Comparison of ENCODE assay signal across 8 cellular contexts in genomic region chr7:130913721-130914588, GRCh38.
DNase-seq lines count a peak whose midpoint lies in the region; ATAC-seq, FAIRE-seq and TF ChIP-seq lines count a peak whose summit lies in the region.

No MANE protein-coding gene starts in this region.

- H3K9me3 ChIP-seq in heart left ventricle, result no peaks in the 10 kb centered on the region
- H3K9me3 ChIP-seq in liver (ENCODE audit: control insufficient read depth in 4 of 4, low read length in 3 of 4), result no peaks in the 10 kb centered on the region
- no peaks in the 10 kb centered on the region for H3K9me3 ChIP-seq in upper lobe of left lung

- peaks cover 49 to 65% of the 10 kb centered on the region in 2 donors for H3K36me3 Mint-ChIP-seq in activated naive CD4-positive, alpha-beta T cell treated with anti-CD3 and anti-CD28 coated beads, Interleukin-2, amount 50 U/mL, for 72 hours

- no peak for FAIRE-seq in HTR-8/SVneo (lab: Jason Lieb, UNC)

- no peak for TF ChIP-seq RAD21 in liver (IDR thresholded peaks at IDR 0.05)

- TF ChIP-seq EP300 in upper lobe of left lung (IDR thresholded peaks at IDR 0.05), result peak in 1 of 4 donors; percentile 60

- peak overlapping the region; percentile 80 to 92 for H3K9ac ChIP-seq in liver (ENCODE audit: low read depth in 1 of 2, low read length in 2 of 2)

- no peak for DNase-seq in heart left ventricle
- no peak for DNase-seq in left ventricle myocardium superior
- DNase-seq in activated naive CD4-positive, alpha-beta T cell treated with anti-CD3 and anti-CD28 coated beads, Interleukin-2, amount 50 U/mL, for 72 hours (ENCODE audit: low spot score in 2 of 2), result no peak
- DNase-seq in upper lobe of left lung, result peak in 1 of 2 donors; percentile 47
- no peak for DNase-seq in HTR-8/SVneo (ENCODE audit: insufficient read length, low spot score)
- no peak for DNase-seq in SHP77 treated with DMSO at 0.1 percent for 48 hours (lab: John Stamatoyannopoulos, UW)

- H3K27me3 ChIP-seq in heart left ventricle (no peaks in the 10 kb centered on the region), liver (ENCODE audit: control insufficient read depth in 4 of 4, insufficient read depth in 4 of 4, low read length in 3 of 4) (no peaks in the 10 kb centered on the region), upper lobe of left lung (no peaks in the 10 kb centered on the region)

- H3K27ac ChIP-seq in heart left ventricle (peak overlapping the region; percentile 7 to 92 (median 82)), liver (ENCODE audit: low read depth in 1 of 2, low read length in 2 of 2) (peak overlapping the region; percentile 86 to 93), upper lobe of left lung (peak overlapping the region; percentile 88 to 94 (median 92))

- intact Hi-C loops in heart left ventricle (cut with DNase I) (no loop called here), left ventricle myocardium superior (cut with micrococcal nuclease) (no loop called here)

- TF ChIP-seq POLR2A in heart left ventricle (IDR thresholded peaks at IDR 0.05), result no peak
- TF ChIP-seq POLR2A in upper lobe of left lung (IDR thresholded peaks at IDR 0.05), result no peak

- no peak for ATAC-seq in heart left ventricle
- no peak for ATAC-seq in left ventricle myocardium superior
- peak; percentile 1 to 12 for ATAC-seq in activated naive CD4-positive, alpha-beta T cell treated with anti-CD3 and anti-CD28 coated beads, Interleukin-2, amount 50 U/mL, for 72 hours
- ATAC-seq in upper lobe of left lung (ENCODE audit: low FRiP score in 2 of 2), result no peak
- no peak for ATAC-seq in GM19351 (IDR thresholded peaks at IDR 0.05; ENCODE audit: unreplicated experiment)

- H3K36me3 ChIP-seq in heart left ventricle (peaks cover 0 to 8% (median 0%) of the 10 kb centered on the region in 9 donors), liver (ENCODE audit: control insufficient read depth in 4 of 4, insufficient read depth in 3 of 4, low read depth in 1 of 4, low read length in 3 of 4) (peaks cover 0 to 3% (median 0%) of the 10 kb centered on the region in 4 donors), upper lobe of left lung (peaks cover 0 to 15% (median 0%) of the 10 kb centered on the region in 4 donors)

- H3K9me3 Mint-ChIP-seq in activated naive CD4-positive, alpha-beta T cell treated with anti-CD3 and anti-CD28 coated beads, Interleukin-2, amount 50 U/mL, for 72 hours, result no peaks in the 10 kb centered on the region

- WGBS in heart left ventricle, 4 donors, result 35 to 55% (median 40%) methylated on average over 11 of the region's 11 CpGs
- 15% methylated on average over 11 of the region's 11 CpGs for WGBS in liver
- WGBS in upper lobe of left lung, 2 donors, result 22 to 29% methylated on average over 11 of the region's 11 CpGs

- TF ChIP-seq CTCF in heart left ventricle (IDR thresholded peaks at IDR 0.05) (no peak), liver (IDR thresholded peaks at IDR 0.05; ENCODE audit: low read depth, low read length, missing input control) (no peak), upper lobe of left lung (IDR thresholded peaks at IDR 0.05) (no peak)

- peak overlapping the region in 9 of 12 donors; percentile 43 to 59 (median 52) for H3K4me3 ChIP-seq in heart left ventricle
- H3K4me3 ChIP-seq in liver (ENCODE audit: low read depth in 1 of 3, low read length in 3 of 3), result peak overlapping the region; percentile 41 to 69 (median 43)
- peak overlapping the region in 3 of 4 donors; percentile 41 to 52 (median 42) for H3K4me3 ChIP-seq in upper lobe of left lung

- H3K4me1 ChIP-seq in heart left ventricle (peaks cover 0 to 93% (median 65%) of the 10 kb centered on the region in 12 donors), liver (ENCODE audit: control insufficient read depth in 4 of 4, insufficient read depth in 4 of 4, low read length in 3 of 4) (peaks cover 12 to 72% (median 52%) of the 10 kb centered on the region in 4 donors), upper lobe of left lung (peaks cover 73 to 96% (median 84%) of the 10 kb centered on the region in 4 donors)

- peak overlapping the region; percentile 95 to 98 for H3K27ac Mint-ChIP-seq in activated naive CD4-positive, alpha-beta T cell treated with anti-CD3 and anti-CD28 coated beads, Interleukin-2, amount 50 U/mL, for 72 hours

TF ChIP-seq in liver, 16 proteins besides CTCF, POLR2A, EP300 and RAD21:
- TF ChIP-seq, protein P1, sequence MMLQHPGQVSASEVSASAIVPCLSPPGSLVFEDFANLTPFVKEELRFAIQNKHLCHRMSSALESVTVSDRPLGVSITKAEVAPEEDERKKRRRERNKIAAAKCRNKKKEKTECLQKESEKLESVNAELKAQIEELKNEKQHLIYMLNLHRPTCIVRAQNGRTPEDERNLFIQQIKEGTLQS (IDR thresholded peaks at IDR 0.05), result no peak
- TF ChIP-seq SP1 (IDR thresholded peaks at IDR 0.05) (no peak), TAF1 (conservative IDR thresholded peaks at IDR 0.05) (no peak), GABPA (IDR thresholded peaks at IDR 0.05 in 1 of 2, conservative IDR thresholded peaks at IDR 0.05 in 1 of 2) (no peak), JUND (IDR thresholded peaks at IDR 0.05) (no peak), HNF4G (IDR thresholded peaks at IDR 0.05) (no peak), NR2F2 (IDR thresholded peaks at IDR 0.05) (no peak), FOXA1 (IDR thresholded peaks at IDR 0.05) (no peak), RXRA (IDR thresholded peaks at IDR 0.05) (no peak), FOXA2 (IDR thresholded peaks at IDR 0.05) (no peak), HNF4A (conservative IDR thresholded peaks at IDR 0.05) (no peak), YY1 (IDR thresholded peaks at IDR 0.05) (no peak), EGR1 (IDR thresholded peaks at IDR 0.05; ENCODE audit: low read depth in 2 of 2) (no peak)
- TF ChIP-seq, protein P2, sequence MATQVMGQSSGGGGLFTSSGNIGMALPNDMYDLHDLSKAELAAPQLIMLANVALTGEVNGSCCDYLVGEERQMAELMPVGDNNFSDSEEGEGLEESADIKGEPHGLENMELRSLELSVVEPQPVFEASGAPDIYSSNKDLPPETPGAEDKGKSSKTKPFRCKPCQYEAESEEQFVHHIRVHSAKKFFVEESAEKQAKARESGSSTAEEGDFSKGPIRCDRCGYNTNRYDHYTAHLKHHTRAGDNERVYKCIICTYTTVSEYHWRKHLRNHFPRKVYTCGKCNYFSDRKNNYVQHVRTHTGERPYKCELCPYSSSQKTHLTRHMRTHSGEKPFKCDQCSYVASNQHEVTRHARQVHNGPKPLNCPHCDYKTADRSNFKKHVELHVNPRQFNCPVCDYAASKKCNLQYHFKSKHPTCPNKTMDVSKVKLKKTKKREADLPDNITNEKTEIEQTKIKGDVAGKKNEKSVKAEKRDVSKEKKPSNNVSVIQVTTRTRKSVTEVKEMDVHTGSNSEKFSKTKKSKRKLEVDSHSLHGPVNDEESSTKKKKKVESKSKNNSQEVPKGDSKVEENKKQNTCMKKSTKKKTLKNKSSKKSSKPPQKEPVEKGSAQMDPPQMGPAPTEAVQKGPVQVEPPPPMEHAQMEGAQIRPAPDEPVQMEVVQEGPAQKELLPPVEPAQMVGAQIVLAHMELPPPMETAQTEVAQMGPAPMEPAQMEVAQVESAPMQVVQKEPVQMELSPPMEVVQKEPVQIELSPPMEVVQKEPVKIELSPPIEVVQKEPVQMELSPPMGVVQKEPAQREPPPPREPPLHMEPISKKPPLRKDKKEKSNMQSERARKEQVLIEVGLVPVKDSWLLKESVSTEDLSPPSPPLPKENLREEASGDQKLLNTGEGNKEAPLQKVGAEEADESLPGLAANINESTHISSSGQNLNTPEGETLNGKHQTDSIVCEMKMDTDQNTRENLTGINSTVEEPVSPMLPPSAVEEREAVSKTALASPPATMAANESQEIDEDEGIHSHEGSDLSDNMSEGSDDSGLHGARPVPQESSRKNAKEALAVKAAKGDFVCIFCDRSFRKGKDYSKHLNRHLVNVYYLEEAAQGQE (IDR thresholded peaks at IDR 0.05), result no peak
- TF ChIP-seq, protein P3, sequence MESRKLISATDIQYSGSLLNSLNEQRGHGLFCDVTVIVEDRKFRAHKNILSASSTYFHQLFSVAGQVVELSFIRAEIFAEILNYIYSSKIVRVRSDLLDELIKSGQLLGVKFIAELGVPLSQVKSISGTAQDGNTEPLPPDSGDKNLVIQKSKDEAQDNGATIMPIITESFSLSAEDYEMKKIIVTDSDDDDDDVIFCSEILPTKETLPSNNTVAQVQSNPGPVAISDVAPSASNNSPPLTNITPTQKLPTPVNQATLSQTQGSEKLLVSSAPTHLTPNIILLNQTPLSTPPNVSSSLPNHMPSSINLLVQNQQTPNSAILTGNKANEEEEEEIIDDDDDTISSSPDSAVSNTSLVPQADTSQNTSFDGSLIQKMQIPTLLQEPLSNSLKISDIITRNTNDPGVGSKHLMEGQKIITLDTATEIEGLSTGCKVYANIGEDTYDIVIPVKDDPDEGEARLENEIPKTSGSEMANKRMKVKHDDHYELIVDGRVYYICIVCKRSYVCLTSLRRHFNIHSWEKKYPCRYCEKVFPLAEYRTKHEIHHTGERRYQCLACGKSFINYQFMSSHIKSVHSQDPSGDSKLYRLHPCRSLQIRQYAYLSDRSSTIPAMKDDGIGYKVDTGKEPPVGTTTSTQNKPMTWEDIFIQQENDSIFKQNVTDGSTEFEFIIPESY (IDR thresholded peaks at IDR 0.05), result no peak
- TF ChIP-seq, protein P4, sequence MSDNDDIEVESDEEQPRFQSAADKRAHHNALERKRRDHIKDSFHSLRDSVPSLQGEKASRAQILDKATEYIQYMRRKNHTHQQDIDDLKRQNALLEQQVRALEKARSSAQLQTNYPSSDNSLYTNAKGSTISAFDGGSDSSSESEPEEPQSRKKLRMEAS (IDR thresholded peaks at IDR 0.05), result no peak

Comparison
In these comparisons a context has a peak if more than half of its experiments do, and no peak if none do; other contexts are left out.
1. ATAC-seq: peak in activated naive CD4-positive, alpha-beta T cell treated with anti-CD3 and anti-CD28 coated beads, Interleukin-2, amount 50 U/mL, for 72 hours (2 of 2); none in heart left ventricle (0 of 4), left ventricle myocardium superior (single experiment), upper lobe of left lung (0 of 2) and GM19351 (single experiment).
2. Peak in every context shown above with its lines, with median percentiles within 50 percentile points of each other: H3K27ac ChIP-seq and H3K4me3 ChIP-seq.